9 cellular contexts compared by ENCODE assay signal in genomic region chr5:122723606-122724352, GRCh38. TPM values are rescaled to one million over a fixed set of nuclear protein-coding genes. Genes with fewer than 3 reads are reported as not detected.
DNase-seq lines count a peak whose midpoint lies in the region; ATAC-seq and TF ChIP-seq lines count a peak whose summit lies in the region.
"Had no signal": no experiment of that assay in that cellular context is flagged by ENCODE, and none has a peak within 500 bp of the region (broad histone marks: within the 10 kb centered on the region; RNA-seq: fewer than 3 reads in every experiment).

No MANE protein-coding gene starts in this region.

- H3K79me2 ChIP-seq in smooth muscle cell (ENCODE audit: low read depth): no peaks in the 10 kb centered on the region

- H3K9ac ChIP-seq in smooth muscle cell (ENCODE audit: low read depth): no peak overlapping the region

- H3K27ac ChIP-seq in smooth muscle cell (ENCODE audit: low read depth): peak overlapping the region; percentile 39
- no peak overlapping the region for H3K27ac ChIP-seq in CD4-positive, alpha-beta T cell (ENCODE audit: low read depth, low read length)

- intact Hi-C loops in CD4-positive, alpha-beta T cell (cut with DNase I, micrococcal nuclease): no loop called here

- H3K4me1 Mint-ChIP-seq in CD4-positive, alpha-beta T cell (ENCODE audit: low read depth): no peaks in the 10 kb centered on the region

- POLR2A ChIA-PET in CD4-positive, alpha-beta T cell (lab: Charles Lee): no interaction called here

- no peak for DNase-seq in activated naive CD4-positive, alpha-beta T cell treated with anti-CD3 and anti-CD28 coated beads, Interleukin-2, amount 50 U/mL, for 72 hours (ENCODE audit: low spot score in 2 of 2)
- DNase-seq in activated naive CD4-positive, alpha-beta T cell treated with anti-CD3 and anti-CD28 coated beads, Interleukin-2, amount 50 U/mL, for 16 hours: no peak
- DNase-seq in smooth muscle cell (lab: John Stamatoyannopoulos, UW; ENCODE audit: unreplicated experiment): no peak
- DNase-seq in Kasumi-1 (lab: John Stamatoyannopoulos, UW): no peak
- DNase-seq in KG1 (lab: John Stamatoyannopoulos, UW): no peak
- DNase-seq in CD4-positive, alpha-beta T cell: no peak
- DNase-seq: DND-41 had no signal

- CTCF ChIA-PET in CD4-positive, alpha-beta T cell (lab: Charles Lee): no interaction called here

- WGBS in smooth muscle cell (ENCODE audit: low lambda C conversion rate): 56% methylated on average over 4 of the region's 4 CpGs

- no peak overlapping the region for H3K4me3 Mint-ChIP-seq in CD4-positive, alpha-beta T cell

- H3K27ac Mint-ChIP-seq in activated naive CD4-positive, alpha-beta T cell treated with anti-CD3 and anti-CD28 coated beads, Interleukin-2, amount 50 U/mL, for 72 hours: no peak overlapping the region
- H3K27ac Mint-ChIP-seq in CD4-positive, alpha-beta T cell: no peak overlapping the region

- ATAC-seq in activated naive CD4-positive, alpha-beta T cell treated with anti-CD3 and anti-CD28 coated beads, Interleukin-2, amount 50 U/mL, for 72 hours: peak; percentile 63 to 79
- ATAC-seq in HG02884 (IDR thresholded peaks at IDR 0.05; ENCODE audit: unreplicated experiment) (peak; percentile 95), SK-N-SH treated with all-trans-retinoic acid at 6 μM for 48 hours (peak; percentile 92)
- ATAC-seq in CD4-positive, alpha-beta T cell (ENCODE audit: poor library complexity): no peak

- no peaks in the 10 kb centered on the region for H3K36me3 Mint-ChIP-seq in activated naive CD4-positive, alpha-beta T cell treated with anti-CD3 and anti-CD28 coated beads, Interleukin-2, amount 50 U/mL, for 72 hours
- no peaks in the 10 kb centered on the region for H3K36me3 Mint-ChIP-seq in CD4-positive, alpha-beta T cell (ENCODE audit: low read depth)

- no peaks in the 10 kb centered on the region for H3K27me3 ChIP-seq in smooth muscle cell (ENCODE audit: low read depth)
- no peaks in the 10 kb centered on the region for H3K27me3 ChIP-seq in CD4-positive, alpha-beta T cell (ENCODE audit: control insufficient read depth, insufficient read depth, low read length)

- H2AFZ ChIP-seq in smooth muscle cell (ENCODE audit: low read depth): peak overlapping the region; percentile 65

- no peak for TF ChIP-seq CTCF in smooth muscle cell (IDR thresholded peaks at IDR 0.05; ENCODE audit: borderline replicate concordance, insufficient read depth, poor library complexity, severe bottlenecking)
- no peak for TF ChIP-seq CTCF in CD4-positive, alpha-beta T cell (IDR thresholded peaks at IDR 0.05)

- no peaks in the 10 kb centered on the region for H3F3A ChIP-seq in smooth muscle cell (ENCODE audit: low read depth)

- peaks cover 5% of the 10 kb centered on the region for H3K4me1 ChIP-seq in smooth muscle cell (ENCODE audit: low read depth)

- no peaks in the 10 kb centered on the region for H4K20me1 ChIP-seq in smooth muscle cell (ENCODE audit: low read depth)

- H3K27me3 Mint-ChIP-seq in CD4-positive, alpha-beta T cell: peaks cover 18% of the 10 kb centered on the region

- no peaks in the 10 kb centered on the region for H3K9me3 ChIP-seq in smooth muscle cell (replicated peaks; ENCODE audit: low read depth)
- no peaks in the 10 kb centered on the region for H3K9me3 ChIP-seq in CD4-positive, alpha-beta T cell (ENCODE audit: control insufficient read depth, low read length)

- peak overlapping the region; percentile 16 for H3K4me2 ChIP-seq in smooth muscle cell

- no peaks in the 10 kb centered on the region for H3K36me3 ChIP-seq in smooth muscle cell (ENCODE audit: low read depth)

- no peak overlapping the region for H3K4me3 ChIP-seq in smooth muscle cell

- no peaks in the 10 kb centered on the region for H3K9me3 Mint-ChIP-seq in activated naive CD4-positive, alpha-beta T cell treated with anti-CD3 and anti-CD28 coated beads, Interleukin-2, amount 50 U/mL, for 72 hours
- no peaks in the 10 kb centered on the region for H3K9me3 Mint-ChIP-seq in CD4-positive, alpha-beta T cell

TF ChIP-seq in SK-N-SH treated with all-trans-retinoic acid at 6 μM for 48 hours, 23 proteins besides CTCF, POLR2A, EP300 and RAD21 (continues in another document):
- TF ChIP-seq GLIS3 (CRISPR knock-in tag; IDR thresholded peaks at IDR 0.05): no peak
- TF ChIP-seq PPARA (CRISPR knock-in tag; IDR thresholded peaks at IDR 0.05; ENCODE audit: borderline replicate concordance): no peak
- no peak for TF ChIP-seq TCF4 (CRISPR knock-in tag; IDR thresholded peaks at IDR 0.05; ENCODE audit: borderline replicate concordance)
- TF ChIP-seq POU6F1 (CRISPR knock-in tag; IDR thresholded peaks at IDR 0.05; ENCODE audit: borderline replicate concordance, low read depth): no peak
- TF ChIP-seq ZC3H10 (CRISPR knock-in tag; IDR thresholded peaks at IDR 0.05): no peak
- TF ChIP-seq PATZ1 (CRISPR knock-in tag; IDR thresholded peaks at IDR 0.05; ENCODE audit: borderline replicate concordance): no peak
- no peak for TF ChIP-seq ARNTL (CRISPR knock-in tag; IDR thresholded peaks at IDR 0.05; ENCODE audit: borderline replicate concordance, low read depth)
- no peak for TF ChIP-seq OSR1 (CRISPR knock-in tag; IDR thresholded peaks at IDR 0.05)
- TF ChIP-seq, protein P1, sequence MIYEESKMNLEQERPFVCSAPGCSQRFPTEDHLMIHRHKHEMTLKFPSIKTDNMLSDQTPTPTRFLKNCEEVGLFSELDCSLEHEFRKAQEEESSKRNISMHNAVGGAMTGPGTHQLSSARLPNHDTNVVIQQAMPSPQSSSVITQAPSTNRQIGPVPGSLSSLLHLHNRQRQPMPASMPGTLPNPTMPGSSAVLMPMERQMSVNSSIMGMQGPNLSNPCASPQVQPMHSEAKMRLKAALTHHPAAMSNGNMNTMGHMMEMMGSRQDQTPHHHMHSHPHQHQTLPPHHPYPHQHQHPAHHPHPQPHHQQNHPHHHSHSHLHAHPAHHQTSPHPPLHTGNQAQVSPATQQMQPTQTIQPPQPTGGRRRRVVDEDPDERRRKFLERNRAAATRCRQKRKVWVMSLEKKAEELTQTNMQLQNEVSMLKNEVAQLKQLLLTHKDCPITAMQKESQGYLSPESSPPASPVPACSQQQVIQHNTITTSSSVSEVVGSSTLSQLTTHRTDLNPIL (CRISPR knock-in tag; IDR thresholded peaks at IDR 0.05; ENCODE audit: low read depth): no peak
- no peak for TF ChIP-seq ZNF565 (CRISPR knock-in tag; conservative IDR thresholded peaks at IDR 0.05; ENCODE audit: low read depth)
- TF ChIP-seq CSDC2 (CRISPR knock-in tag; IDR thresholded peaks at IDR 0.05): no peak
- no peak for TF ChIP-seq TSHZ2 (CRISPR knock-in tag; IDR thresholded peaks at IDR 0.05)
- no peak for TF ChIP-seq TOX (CRISPR knock-in tag; IDR thresholded peaks at IDR 0.05; ENCODE audit: borderline replicate concordance)

RNA-seq across cellular contexts. Expression of gene SNX2, which starts 51.1 kb away (rescaled TPM):
- 10 to 100 TPM; 38.8 to 48.6 TPM for total RNA-seq in activated naive CD4-positive, alpha-beta T cell treated with anti-CD3 and anti-CD28 coated beads, Interleukin-2, amount 50 U/mL, for 72 hours
- 70.1 and 88.4 TPM in 2 replicates for total RNA-seq in smooth muscle cell
- 81.9 and 89.3 TPM in 2 replicates for polyA plus RNA-seq in smooth muscle cell
- total RNA-seq in CD4-positive, alpha-beta T cell: 10 to 100 TPM; 46.0 to 46.5 TPM
